15 cellular contexts compared by ENCODE assay signal in genomic region chr1:81484284-81484683, GRCh38.
DNase-seq lines count a peak whose midpoint lies in the region; TF ChIP-seq lines count a peak whose summit lies in the region.
"Had no signal": no experiment of that assay in that cellular context is flagged by ENCODE, and none has a peak within 500 bp of the region (broad histone marks: within the 10 kb centered on the region; RNA-seq: fewer than 3 reads in every experiment).

No MANE protein-coding gene starts in this region.

- no peak overlapping the region for H2BK5ac ChIP-seq in mesenchymal stem cell (ENCODE audit: low read depth, low read length, poor library complexity, severe bottlenecking)

- H3K4me3 Mint-ChIP-seq in endodermal cell, result no peak overlapping the region
- H3K4me3 Mint-ChIP-seq: CD8-positive, alpha-beta memory T cell; T-cell had no signal

- H3K27ac ChIP-seq in HEK293 (ENCODE audit: extremely low read depth, low read depth, low read length) (no peak overlapping the region), mesenchymal stem cell (ENCODE audit: low read length, poor library complexity, severe bottlenecking) (no peak overlapping the region), endodermal cell (ENCODE audit: low read depth, low read length) (no peak overlapping the region)
- H3K27ac ChIP-seq: 22Rv1, BLaER1, PC-9 had no signal

- no peak overlapping the region for H3K4ac ChIP-seq in mesenchymal stem cell (ENCODE audit: low read depth in 1 of 2, low read length in 2 of 2)

- no peaks in the 10 kb centered on the region for H3K27me3 Mint-ChIP-seq in endodermal cell (ENCODE audit: insufficient read depth)
- H3K27me3 Mint-ChIP-seq: CD8-positive, alpha-beta memory T cell had no signal

- peaks cover 9% of the 10 kb centered on the region for H3K4me1 Mint-ChIP-seq in endodermal cell
- H3K4me1 Mint-ChIP-seq: CD8-positive, alpha-beta memory T cell; T-cell had no signal

- H3K18ac ChIP-seq in mesenchymal stem cell (ENCODE audit: low read depth in 1 of 2, low read length in 2 of 2), result no peak overlapping the region

- H2BK120ac ChIP-seq in mesenchymal stem cell (ENCODE audit: low read depth, low read length), result no peak overlapping the region

- H2BK15ac ChIP-seq in mesenchymal stem cell (ENCODE audit: low read depth, poor library complexity, severe bottlenecking), result no peak overlapping the region

- H3K14ac ChIP-seq in mesenchymal stem cell (ENCODE audit: low read length in 2 of 2), result no peak overlapping the region

- H3K79me1 ChIP-seq in mesenchymal stem cell (replicated peaks; ENCODE audit: low read length, poor library complexity, severe bottlenecking), result no peaks in the 10 kb centered on the region

- H3K4me1 ChIP-seq in HEK293 (ENCODE audit: control insufficient read depth, insufficient read depth, low read length) (no peaks in the 10 kb centered on the region), mesenchymal stem cell (ENCODE audit: control insufficient read depth, insufficient read depth, low read depth, low read length) (no peaks in the 10 kb centered on the region), endodermal cell (ENCODE audit: control insufficient read depth, insufficient read depth, low read length) (peaks cover 2% of the 10 kb centered on the region)
- H3K4me1 ChIP-seq: BLaER1 had no signal

- H3K27me3 ChIP-seq in mesenchymal stem cell (ENCODE audit: control insufficient read depth in 1 of 2, insufficient read depth in 1 of 2, low read length in 2 of 2) (no peaks in the 10 kb centered on the region), endodermal cell (ENCODE audit: control insufficient read depth, insufficient read depth, low read length, poor library complexity, severe bottlenecking) (no peaks in the 10 kb centered on the region)
- H3K27me3 ChIP-seq: BLaER1 had no signal

- POLR2A ChIA-PET in HEK293 (lab: Yijun Ruan, JAX), result no interaction called here

- H3K4me3 ChIP-seq in HEK293 (ENCODE audit: low read depth, low read length), result no peak overlapping the region
- H3K4me3 ChIP-seq in LNCaP clone FGC (ENCODE audit: low read depth, low read length), result no peak overlapping the region
- H3K4me3 ChIP-seq in mesenchymal stem cell (ENCODE audit: insufficient read depth in 1 of 2, low read depth in 1 of 2, low read length in 2 of 2), result no peak overlapping the region
- H3K4me3 ChIP-seq in endodermal cell (ENCODE audit: low read length), result no peak overlapping the region
- H3K4me3 ChIP-seq: BLaER1, PC-9 had no signal

- peaks cover 8% of the 10 kb centered on the region for H3K9me3 Mint-ChIP-seq in endodermal cell

- H4K91ac ChIP-seq in mesenchymal stem cell (ENCODE audit: low read length), result no peak overlapping the region

- no peak overlapping the region for H4K8ac ChIP-seq in mesenchymal stem cell (ENCODE audit: low read length)

- no peak for TF ChIP-seq POLR2A in erythroblast (IDR thresholded peaks at IDR 0.05; ENCODE audit: low read length)

- no peak overlapping the region for H3K23ac ChIP-seq in mesenchymal stem cell (ENCODE audit: low read length in 2 of 2)

- WGBS in mesenchymal stem cell, result 68% methylated on average over 1 of the region's 2 CpGs
- 91 to 92% methylated on average over 2 of the region's 2 CpGs for WGBS in endodermal cell (ENCODE audit: insufficient coverage in 1 of 2, insufficient read length in 1 of 2), 2 experiments

- H3K9ac ChIP-seq in mesenchymal stem cell (ENCODE audit: low read length), result no peak overlapping the region
- no peak overlapping the region for H3K9ac ChIP-seq in endodermal cell (ENCODE audit: extremely low read depth, low read length, poor library complexity, severe bottlenecking)
- H3K9ac ChIP-seq: BLaER1 had no signal

- no peaks in the 10 kb centered on the region for H3K9me3 ChIP-seq in HEK293 (ENCODE audit: control insufficient read depth, insufficient read depth, low read depth, low read length)
- H3K9me3 ChIP-seq in mesenchymal stem cell (ENCODE audit: control insufficient read depth, low read length), result peaks cover 5% of the 10 kb centered on the region
- peaks cover 2% of the 10 kb centered on the region for H3K9me3 ChIP-seq in endodermal cell (ENCODE audit: control insufficient read depth, low read length)

- H3K27ac Mint-ChIP-seq in endodermal cell, result no peak overlapping the region
- H3K27ac Mint-ChIP-seq: CD8-positive, alpha-beta memory T cell; T-cell had no signal

- H2BK12ac ChIP-seq in mesenchymal stem cell (ENCODE audit: low read length in 2 of 2), result no peak overlapping the region

- H3K36me3 ChIP-seq in HEK293 (ENCODE audit: control insufficient read depth in 2 of 2, insufficient read depth in 1 of 2, low read length in 2 of 2) (no peaks in the 10 kb centered on the region), mesenchymal stem cell (ENCODE audit: control insufficient read depth in 1 of 2, insufficient read depth in 2 of 2, low read depth in 1 of 2, low read length in 2 of 2) (no peaks in the 10 kb centered on the region), endodermal cell (ENCODE audit: control insufficient read depth, insufficient read depth, low read length) (no peaks in the 10 kb centered on the region)
- H3K36me3 ChIP-seq: BLaER1 had no signal

- H2AFZ ChIP-seq in mesenchymal stem cell (ENCODE audit: low read depth, low read length), result no peak overlapping the region
- H2AFZ ChIP-seq: PC-9 had no signal

- peaks cover 1% of the 10 kb centered on the region for H3K36me3 Mint-ChIP-seq in endodermal cell (ENCODE audit: low read depth)
- H3K36me3 Mint-ChIP-seq: CD8-positive, alpha-beta memory T cell; T-cell had no signal

- TF ChIP-seq CTCF in HEK293 (tag by site-specific recombination; IDR thresholded peaks at IDR 0.05) (no peak), LNCaP clone FGC (IDR thresholded peaks at IDR 0.05; ENCODE audit: control insufficient read depth, extremely low read depth, insufficient read depth) (no peak), endodermal cell (conservative IDR thresholded peaks at IDR 0.05) (no peak)

- CTCF ChIA-PET in HEK293 (lab: Yijun Ruan, JAX), result no interaction called here

- DNase-seq in DMS153 (lab: John Stamatoyannopoulos, UW), result peak; percentile 19
- DNase-seq in DMS153 treated with DMSO at 0.1 percent for 48 hours (lab: John Stamatoyannopoulos, UW; ENCODE audit: unreplicated experiment), result no peak
- peak; percentile 75 for DNase-seq in LNCaP clone FGC (ENCODE audit: low read depth)
- peak; percentile 16 for DNase-seq in mesenchymal stem cell
- no peak for DNase-seq in OCI-M1 (lab: John Stamatoyannopoulos, UW)
- DNase-seq in endodermal cell, result no peak
- no peak for DNase-seq in erythroblast (lab: John Stamatoyannopoulos, UW)
- DNase-seq: CD8-positive, alpha-beta memory T cell; KBM-7; NCI-H1092 treated with DMSO at 0.1 percent for 48 hours; PC-9; T-cell had no signal

- no peak overlapping the region for H3K4me2 ChIP-seq in mesenchymal stem cell (ENCODE audit: low read length, poor library complexity, severe bottlenecking)
- H3K4me2 ChIP-seq: BLaER1, PC-9 had no signal

- no peak overlapping the region for H2AK5ac ChIP-seq in mesenchymal stem cell (ENCODE audit: low read length, severe bottlenecking)

TF ChIP-seq in HEK293, 187 proteins besides CTCF, POLR2A, EP300 and RAD21 (continues in another document):
- TF ChIP-seq ZNF335 (tag by site-specific recombination; conservative IDR thresholded peaks at IDR 0.05), result no peak
- TF ChIP-seq TRIM28 (IDR thresholded peaks at IDR 0.05; ENCODE audit: borderline replicate concordance, low read length), result peak; percentile 58; the same call in 1 of the 2 replicates
- TF ChIP-seq KLF17 (tag by site-specific recombination; IDR thresholded peaks at IDR 0.05), result no peak
- TF ChIP-seq MZF1 (tag by site-specific recombination; IDR thresholded peaks at IDR 0.05; ENCODE audit: borderline replicate concordance), result peak; percentile 49; the same call in 1 of the 2 replicates
- TF ChIP-seq ZNF843 (tag by site-specific recombination; IDR thresholded peaks at IDR 0.05), result peak; percentile 65; the same call in 1 of the 2 replicates
- TF ChIP-seq FEZF1 (tag by site-specific recombination; IDR thresholded peaks at IDR 0.05), result peak; percentile 95
- no peak for TF ChIP-seq ZNF2 (tag by site-specific recombination; IDR thresholded peaks at IDR 0.05)
- TF ChIP-seq ZNF580 (tag by site-specific recombination; IDR thresholded peaks at IDR 0.05), result peak; percentile 49; the same call in 1 of the 2 replicates
- TF ChIP-seq KLF8 (tag by site-specific recombination; IDR thresholded peaks at IDR 0.05), result no peak

Comparison
In these comparisons a context has a peak if more than half of its experiments do, and no peak if none do; other contexts are left out.
1. DNase-seq: peak in DMS153 (single experiment), LNCaP clone FGC (single experiment) and mesenchymal stem cell (single experiment); none in DMS153 treated with DMSO at 0.1 percent for 48 hours (single experiment), OCI-M1 (single experiment), endodermal cell (single experiment) and erythroblast (0 of 2).